ENCODE assay signal across 1 cellular context in the genomic region with DNA sequence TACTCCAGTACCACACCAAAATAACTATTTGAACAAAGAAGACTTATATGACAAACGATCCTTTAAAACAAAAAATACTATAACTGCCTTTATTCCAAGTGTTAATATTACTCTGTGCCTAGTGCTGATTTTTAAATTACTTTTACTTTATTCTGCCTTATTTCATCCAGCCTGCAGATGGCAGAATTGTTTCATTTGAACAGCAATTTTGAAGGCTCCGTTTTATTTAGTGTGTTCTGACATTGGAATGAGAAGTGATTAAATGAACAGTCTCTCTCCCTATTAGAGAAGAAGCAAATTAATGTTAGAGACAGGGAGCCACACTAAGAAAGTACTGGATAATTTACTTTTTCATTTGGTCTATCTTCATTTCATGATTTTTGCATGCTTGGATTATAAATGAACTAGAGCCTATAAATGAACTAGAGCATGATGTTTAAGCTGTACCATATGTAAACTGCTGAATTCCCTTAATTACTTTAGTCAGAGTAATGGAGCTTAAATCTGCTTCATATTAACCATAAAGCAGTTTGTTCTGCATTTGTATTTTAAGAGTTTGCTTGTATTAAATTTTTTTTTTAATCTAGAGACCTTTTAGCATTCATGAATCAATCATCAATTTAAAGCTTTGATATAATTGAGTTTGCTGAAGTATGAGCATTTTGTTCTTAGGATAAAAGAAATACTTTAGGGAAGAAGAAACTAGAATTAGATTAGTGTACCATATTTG.
TF ChIP-seq lines count a peak whose summit lies in the region.

No MANE protein-coding gene starts in this region.

TF ChIP-seq in H1, 55 proteins besides CTCF, POLR2A, EP300 and RAD21 (continued from another document):
- TF ChIP-seq, protein P1, sequence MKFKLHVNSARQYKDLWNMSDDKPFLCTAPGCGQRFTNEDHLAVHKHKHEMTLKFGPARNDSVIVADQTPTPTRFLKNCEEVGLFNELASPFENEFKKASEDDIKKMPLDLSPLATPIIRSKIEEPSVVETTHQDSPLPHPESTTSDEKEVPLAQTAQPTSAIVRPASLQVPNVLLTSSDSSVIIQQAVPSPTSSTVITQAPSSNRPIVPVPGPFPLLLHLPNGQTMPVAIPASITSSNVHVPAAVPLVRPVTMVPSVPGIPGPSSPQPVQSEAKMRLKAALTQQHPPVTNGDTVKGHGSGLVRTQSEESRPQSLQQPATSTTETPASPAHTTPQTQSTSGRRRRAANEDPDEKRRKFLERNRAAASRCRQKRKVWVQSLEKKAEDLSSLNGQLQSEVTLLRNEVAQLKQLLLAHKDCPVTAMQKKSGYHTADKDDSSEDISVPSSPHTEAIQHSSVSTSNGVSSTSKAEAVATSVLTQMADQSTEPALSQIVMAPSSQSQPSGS (IDR thresholded peaks at IDR 0.05; ENCODE audit: low read length) = no peak
- TF ChIP-seq, protein P2, sequence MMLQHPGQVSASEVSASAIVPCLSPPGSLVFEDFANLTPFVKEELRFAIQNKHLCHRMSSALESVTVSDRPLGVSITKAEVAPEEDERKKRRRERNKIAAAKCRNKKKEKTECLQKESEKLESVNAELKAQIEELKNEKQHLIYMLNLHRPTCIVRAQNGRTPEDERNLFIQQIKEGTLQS (IDR thresholded peaks at IDR 0.05; ENCODE audit: insufficient read depth, low read depth, low read length) = no peak
- TF ChIP-seq SRF (IDR thresholded peaks at IDR 0.05; ENCODE audit: low read depth, low read length) = no peak
- no peak for TF ChIP-seq POLR2AphosphoS5 (IDR thresholded peaks at IDR 0.05; ENCODE audit: low read depth, low read length)
- no peak for TF ChIP-seq SIN3A (conservative IDR thresholded peaks at IDR 0.05 in 1 of 2, IDR thresholded peaks at IDR 0.05 in 1 of 2; ENCODE audit: low read depth in 1 of 2, low read length in 2 of 2)
- no peak for TF ChIP-seq CBX5 (IDR thresholded peaks at IDR 0.05; ENCODE audit: low read depth, low read length)
- no peak for TF ChIP-seq TAF1 (IDR thresholded peaks at IDR 0.05; ENCODE audit: low read depth, low read length)
TF ChIP-seq in H1: peak in this region for 0.
